In the genomic region with DNA sequence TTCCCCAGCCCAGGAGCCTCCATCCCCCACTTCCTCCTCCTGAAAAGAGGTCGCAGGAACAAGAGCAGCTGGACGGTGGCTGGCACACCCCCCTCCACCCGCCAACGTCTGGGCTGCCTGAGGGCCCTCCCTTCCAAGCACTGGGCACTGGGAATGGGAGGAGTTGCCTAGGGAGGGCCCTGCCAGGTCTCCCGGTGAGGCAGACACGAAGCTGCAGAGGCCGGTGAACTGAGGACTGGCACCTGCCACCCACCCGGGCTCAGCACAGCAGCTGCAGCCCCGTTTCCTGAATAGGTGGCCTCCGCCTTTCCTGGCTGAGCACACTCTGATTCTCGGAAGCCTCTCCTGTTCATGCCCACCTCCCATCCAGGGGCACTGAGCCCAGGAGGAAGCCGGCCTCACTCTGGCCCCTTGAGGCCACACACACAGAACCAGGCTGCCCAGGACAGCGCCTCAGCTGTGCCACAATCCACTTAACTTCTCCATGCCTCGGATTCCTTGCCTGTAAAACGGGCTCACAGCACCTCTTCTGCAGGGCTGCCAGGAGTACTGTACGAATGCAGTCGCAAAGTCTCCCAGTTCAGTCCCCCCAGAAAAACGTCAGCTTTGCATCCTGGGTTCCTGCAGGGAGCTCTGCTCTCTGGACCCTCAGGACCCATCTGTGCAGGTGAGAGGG, we compare ENCODE assay signal across 8 cellular contexts. TPM values are rescaled to one million over a fixed set of nuclear protein-coding genes. Genes with fewer than 3 reads are reported as not detected.
DNase-seq lines count a peak whose midpoint lies in the region; ATAC-seq and TF ChIP-seq lines count a peak whose summit lies in the region.

No MANE protein-coding gene starts in this region.

- H3K4me3 ChIP-seq in coronary artery: peak overlapping the region; percentile 81

- H3K36me3 Mint-ChIP-seq in naive B cell (no peaks in the 10 kb centered on the region), immature natural killer cell (no peaks in the 10 kb centered on the region)

- H3K9me3 Mint-ChIP-seq in naive B cell: no peaks in the 10 kb centered on the region
- no peaks in the 10 kb centered on the region for H3K9me3 Mint-ChIP-seq in immature natural killer cell

- in situ Hi-C loops in GM13977 (cut with MboI; ENCODE audit: low pct_unique_long_range_greater_than_20kb, low sequenced_read_pairs, unreplicated experiment): no loop called here

- H3K4me1 Mint-ChIP-seq in naive B cell (peaks cover 9 to 20% (median 17%) of the 10 kb centered on the region in 3 donors), immature natural killer cell (peaks cover 0 to 11% of the 10 kb centered on the region in 2 donors)

- peak; percentile 84 for DNase-seq in COLO668 (lab: John Stamatoyannopoulos, UW; ENCODE audit: unreplicated experiment)
- DNase-seq in NCI-H2029 treated with DMSO at 0.1 percent for 48 hours (lab: John Stamatoyannopoulos, UW): peak; percentile 50
- DNase-seq in coronary artery (ENCODE audit: low spot score): no peak
- no peak for DNase-seq in naive B cell
- no peak for DNase-seq in immature natural killer cell
- no peak for DNase-seq in OCI-M2 (lab: John Stamatoyannopoulos, UW; ENCODE audit: unreplicated experiment)
- no peak for DNase-seq in GM13977 (ENCODE audit: low spot score)
- DNase-seq in GDM1 (lab: John Stamatoyannopoulos, UW): no peak

- peak overlapping the region; percentile 9 to 78 for H3K27ac ChIP-seq in coronary artery

- peaks cover 9 to 66% (median 20%) of the 10 kb centered on the region in 3 donors for H3K27me3 Mint-ChIP-seq in naive B cell
- peaks cover 18 to 26% (median 18%) of the 10 kb centered on the region in 3 donors for H3K27me3 Mint-ChIP-seq in immature natural killer cell (ENCODE audit: low read depth in 3 of 3)

- H3K27ac Mint-ChIP-seq in naive B cell (no peak overlapping the region), immature natural killer cell (no peak overlapping the region)

- ATAC-seq in naive B cell (ENCODE audit: low read depth in 2 of 2): no peak

- H3K4me3 Mint-ChIP-seq in naive B cell (peak overlapping the region in 5 of 8 donors; percentile 35 to 51 (median 42)), immature natural killer cell (peak overlapping the region in 2 of 5 donors; percentile 21 to 38)

- TF ChIP-seq CTCF in coronary artery (IDR thresholded peaks at IDR 0.05): no peak
- no peak for TF ChIP-seq CTCF in GM13977 (IDR thresholded peaks at IDR 0.05; ENCODE audit: extremely low read depth, insufficient read depth, missing control alignments)

RNA-seq across cellular contexts. Expression of gene NPDC1, which starts 1.3 kb away (rescaled TPM):
- polyA plus RNA-seq in naive B cell (ENCODE audit: low read depth in 6 of 6) (under 1 TPM in 1 of 6 donors, not detected in 5; 0.68 TPM), immature natural killer cell (1 to 10 TPM in 2 of 3 donors, under 1 TPM in 1; 0.36 to 1.4 (median 1.1) TPM)

RNA-seq across cellular contexts. Expression of gene ENTPD2, which starts 9.2 kb away (rescaled TPM):
- not detected for polyA plus RNA-seq in naive B cell (ENCODE audit: low read depth in 6 of 6)
- polyA plus RNA-seq in immature natural killer cell: not detected

RNA-seq across cellular contexts. Expression of gene FUT7, which starts 12.8 kb away (rescaled TPM):
- polyA plus RNA-seq in naive B cell (ENCODE audit: low read depth in 6 of 6): 1 to 10 TPM in 5 of 6 donors, under 1 TPM in 1; 0.93 to 7.4 (median 2.9) TPM
- 10 to 100 TPM; 20.6 to 33.0 (median 25.6) TPM for polyA plus RNA-seq in immature natural killer cell

RNA-seq across cellular contexts. Expression of gene ABCA2, which starts 16.6 kb away (rescaled TPM):
- 1 to 10 TPM in 3 of 6 donors, under 1 TPM in 2, not detected in 1; 0.63 to 3.9 (median 1.3) TPM for polyA plus RNA-seq in naive B cell (ENCODE audit: low read depth in 6 of 6)
- 10 to 100 TPM in 1 of 3 donors, 1 to 10 TPM in 2; 2.2 to 34.5 (median 6.3) TPM for polyA plus RNA-seq in immature natural killer cell

RNA-seq across cellular contexts. Expression of gene SAPCD2, which starts 25.7 kb away (rescaled TPM):
- polyA plus RNA-seq in naive B cell (ENCODE audit: low read depth in 6 of 6) (under 1 TPM in 1 of 6 donors, not detected in 5; 0.05 TPM), immature natural killer cell (under 1 TPM; 0.06 to 0.95 (median 0.39) TPM)

Comparison
In these comparisons a context has a peak if more than half of its experiments do, and no peak if none do; other contexts are left out.
1. DNase-seq: peak in COLO668 (single experiment) and NCI-H2029 treated with DMSO at 0.1 percent for 48 hours (single experiment); none in coronary artery (single experiment), naive B cell (single experiment), immature natural killer cell (0 of 3), OCI-M2 (single experiment), GM13977 (single experiment) and GDM1 (single experiment).